ENCODE assay signal across 8 cellular contexts in the genomic region with DNA sequence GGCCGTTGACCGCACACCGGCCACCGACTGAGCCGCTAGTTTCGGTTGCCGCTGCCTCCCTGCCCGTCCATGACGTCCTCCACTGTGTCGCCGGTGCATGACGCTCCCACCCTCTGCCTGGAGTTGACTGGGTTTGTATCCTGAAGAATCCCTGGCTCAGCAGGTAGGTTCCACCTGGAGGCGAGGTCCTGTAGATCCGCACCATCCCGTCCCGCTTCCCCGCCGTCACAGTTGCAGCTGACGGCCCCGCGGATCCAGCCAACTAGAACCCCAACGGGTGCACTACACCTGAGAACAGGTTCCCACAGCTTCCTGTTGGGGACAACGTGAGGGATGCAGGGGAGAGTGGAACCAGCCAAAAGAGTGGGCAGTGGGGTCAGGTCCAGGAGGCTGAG. TPM values are rescaled to one million over a fixed set of nuclear protein-coding genes. Genes with fewer than 3 reads are reported as not detected.
A peak's percentile ranks its signal among the peaks of the same experiment; 100 is the strongest.
DNase-seq lines count a peak whose midpoint lies in the region; ATAC-seq and TF ChIP-seq lines count a peak whose summit lies in the region.

No MANE protein-coding gene starts in this region.

- no peak for TF ChIP-seq CTCF in activated CD8-positive, alpha-beta T cell treated with anti-CD3 and anti-CD28 coated beads for 36 hours (IDR thresholded peaks at IDR 0.05)

- CTCF ChIA-PET in activated CD8-positive, alpha-beta T cell treated with anti-CD3 and anti-CD28 coated beads for 36 hours (lab: Charles Lee), result interaction anchor here (1.0 to 2.1 kb wide), 4 partner anchors 10 to 20 kb away, joined by 4 to 12 read pairs (median 9); no protein-coding TSS in a partner anchor

- H3K4me3 ChIP-seq in iPS-11a (ENCODE audit: low read depth, low read length), result peak overlapping the region; percentile 78

- H3K36me3 Mint-ChIP-seq in activated CD8-positive, alpha-beta T cell treated with anti-CD3 and anti-CD28 coated beads for 36 hours (ENCODE audit: low read depth), result peaks cover 64% of the 10 kb centered on the region

- H3K9me3 Mint-ChIP-seq in activated CD8-positive, alpha-beta T cell treated with anti-CD3 and anti-CD28 coated beads for 36 hours, result no peaks in the 10 kb centered on the region
- no peaks in the 10 kb centered on the region for H3K9me3 Mint-ChIP-seq in stimulated activated naive CD8-positive, alpha-beta T cell treated with anti-CD3 and anti-CD28 coated beads, Interleukin-15, amount 100 ng/mL, for 72 hours

- no peaks in the 10 kb centered on the region for H3K27me3 Mint-ChIP-seq in activated CD8-positive, alpha-beta T cell treated with anti-CD3 and anti-CD28 coated beads for 36 hours
- no peaks in the 10 kb centered on the region for H3K27me3 Mint-ChIP-seq in stimulated activated naive CD8-positive, alpha-beta T cell treated with anti-CD3 and anti-CD28 coated beads, Interleukin-15, amount 100 ng/mL, for 72 hours

- H3K4me3 Mint-ChIP-seq in activated CD8-positive, alpha-beta T cell treated with anti-CD3 and anti-CD28 coated beads for 36 hours, result peak overlapping the region; percentile 92
- peak overlapping the region; percentile 99 for H3K4me3 Mint-ChIP-seq in stimulated activated naive CD8-positive, alpha-beta T cell treated with anti-CD3 and anti-CD28 coated beads, Interleukin-15, amount 100 ng/mL, for 72 hours

- intact Hi-C loops in activated CD8-positive, alpha-beta T cell treated with anti-CD3 and anti-CD28 coated beads for 36 hours (cut with micrococcal nuclease), result no loop called here

- DNase-seq in activated CD8-positive, alpha-beta T cell treated with anti-CD3 and anti-CD28 coated beads for 36 hours, result no peak
- no peak for DNase-seq in stimulated activated naive CD8-positive, alpha-beta T cell treated with anti-CD3 and anti-CD28 coated beads, Interleukin-15, amount 100 ng/mL, for 72 hours
- DNase-seq in NAMALWA (ENCODE audit: low spot score), result no peak
- DNase-seq in stimulated activated CD4-positive, alpha-beta T cell treated with anti-CD3 and anti-CD28 coated beads, Interleukin-2, amount 100 ng/mL, for 48 hours, result no peak

- ATAC-seq in GM18511 (IDR thresholded peaks at IDR 0.05; ENCODE audit: unreplicated experiment), result peak; percentile 20
- ATAC-seq in HG03025 (IDR thresholded peaks at IDR 0.05; ENCODE audit: low FRiP score, unreplicated experiment), result peak; percentile 11
- peak; percentile 2 for ATAC-seq in activated CD8-positive, alpha-beta T cell treated with anti-CD3 and anti-CD28 coated beads for 36 hours
- ATAC-seq in stimulated activated naive CD8-positive, alpha-beta T cell treated with anti-CD3 and anti-CD28 coated beads, Interleukin-15, amount 100 ng/mL, for 72 hours, result peak; percentile 31
- no peak for ATAC-seq in HG03135 (IDR thresholded peaks at IDR 0.05; ENCODE audit: unreplicated experiment)

- POLR2A ChIA-PET in activated CD8-positive, alpha-beta T cell treated with anti-CD3 and anti-CD28 coated beads for 36 hours (lab: Charles Lee), result interaction anchor here (0.5 to 9.5 kb wide), 8 partner anchors 10 to 367 kb away, joined by 3 to 190 read pairs (median 4); partner anchors contain the start of genes TACC3 and TMEM129

- H3K4me1 Mint-ChIP-seq in activated CD8-positive, alpha-beta T cell treated with anti-CD3 and anti-CD28 coated beads for 36 hours (ENCODE audit: low read depth), result peaks cover 52% of the 10 kb centered on the region
- peaks cover 85% of the 10 kb centered on the region for H3K4me1 Mint-ChIP-seq in stimulated activated naive CD8-positive, alpha-beta T cell treated with anti-CD3 and anti-CD28 coated beads, Interleukin-15, amount 100 ng/mL, for 72 hours

- H3K27ac Mint-ChIP-seq in activated CD8-positive, alpha-beta T cell treated with anti-CD3 and anti-CD28 coated beads for 36 hours, result peak overlapping the region; percentile 100
- H3K27ac Mint-ChIP-seq in stimulated activated naive CD8-positive, alpha-beta T cell treated with anti-CD3 and anti-CD28 coated beads, Interleukin-15, amount 100 ng/mL, for 72 hours, result peak overlapping the region; percentile 98

RNA-seq across cellular contexts. Expression of gene SLBP, which starts 0.9 kb away (rescaled TPM):
- 100 to 1,000 TPM; 115 to 117 TPM for total RNA-seq in activated CD8-positive, alpha-beta T cell treated with anti-CD3 and anti-CD28 coated beads for 36 hours

RNA-seq across cellular contexts. Expression of gene TMEM129, which starts 8.1 kb away (rescaled TPM):
- 10 to 100 TPM; 17.8 to 18.2 TPM for total RNA-seq in activated CD8-positive, alpha-beta T cell treated with anti-CD3 and anti-CD28 coated beads for 36 hours

RNA-seq across cellular contexts. Expression of gene TACC3, which starts 8.3 kb away (rescaled TPM):
- 100 to 1,000 TPM; 190 to 200 TPM for total RNA-seq in activated CD8-positive, alpha-beta T cell treated with anti-CD3 and anti-CD28 coated beads for 36 hours

RNA-seq across cellular contexts. Expression of gene FAM53A, which starts 28.9 kb away (rescaled TPM):
- 1 to 10 TPM; 1.2 to 1.8 TPM for total RNA-seq in activated CD8-positive, alpha-beta T cell treated with anti-CD3 and anti-CD28 coated beads for 36 hours
